ENCODE assay signal across 29 cellular contexts in genomic region chr4:76125816-76126215, GRCh38. TPM values are rescaled to one million over a fixed set of nuclear protein-coding genes. Genes with fewer than 3 reads are reported as not detected.
"Had no signal": no experiment of that assay in that cellular context is flagged by ENCODE, and none has a peak within 500 bp of the region (broad histone marks: within the 10 kb centered on the region; RNA-seq: fewer than 3 reads in every experiment).

No MANE protein-coding gene starts in this region.

- ATAC-seq: activated CD8-positive, alpha-beta memory T cell treated with anti-CD3 and anti-CD28 coated beads, Interleukin-2, amount 10 ng/mL, durations not matched to agents 7 days and 5 days; body of pancreas; Panc1 had no signal

- H3K4me3 Mint-ChIP-seq: activated B cell treated with CpG ODN at 0.5 μM for 24 hours; activated CD4-positive, alpha-beta memory T cell treated with anti-CD3 and anti-CD28 coated beads, Interleukin-2, amount 10 ng/mL, durations not matched to agents 7 days and 5 days; activated CD8-positive, alpha-beta memory T cell treated with anti-CD3 and anti-CD28 coated beads, Interleukin-2, amount 10 ng/mL, durations not matched to agents 7 days and 5 days; activated naive CD4-positive, alpha-beta T cell treated with anti-CD3 and anti-CD28 coated beads, Interleukin-2, amount 50 U/mL, for 24 hours; activated naive CD8-positive, alpha-beta T cell treated with anti-CD3 and anti-CD28 coated beads, Interleukin-2, amount 10 ng/mL, durations not matched to agents 7 days and 5 days; T-helper 1 cell treated with Interleukin-12 subunit alpha and Interleukin-12 subunit beta and Interleukin-4 antibody, amounts not matched to agents 30 μg/mL and 1 μg/mL, for 36 hours; T-helper 2 cell treated with Interferon-gamma antibody and Interleukin-4, amounts not matched to agents 5 μg/mL and 100 μg/mL, for 36 hours had no signal

- DNase-seq: activated B cell treated with CpG ODN at 0.5 μM for 24 hours; activated CD4-positive, alpha-beta memory T cell treated with anti-CD3 and anti-CD28 coated beads, Interleukin-2, amount 10 ng/mL, durations not matched to agents 7 days and 5 days; activated CD4-positive, alpha-beta T cell treated with anti-CD3 and anti-CD28 coated beads for 48 hours; activated CD4-positive, CD25-positive, alpha-beta regulatory T cell treated with anti-CD3 and anti-CD28 coated beads, Interleukin-2, amount 50 U/mL, for 72 hours; activated CD8-positive, alpha-beta memory T cell treated with anti-CD3 and anti-CD28 coated beads for 24 hours; activated CD8-positive, alpha-beta memory T cell treated with anti-CD3 and anti-CD28 coated beads, Interleukin-2, amount 10 ng/mL, durations not matched to agents 7 days and 5 days; activated CD8-positive, alpha-beta memory T cell treated with anti-CD3 and anti-CD28 coated beads, Interleukin-2, amount 50 U/mL, for 48 hours; activated gamma-delta T cell; activated naive CD4-positive, alpha-beta T cell treated with Interleukin-2 at 50 U/mL for 16 hours; activated naive CD8-positive, alpha-beta T cell treated with anti-CD3 and anti-CD28 coated beads, Interleukin-2, amount 10 ng/mL, durations not matched to agents 7 days and 5 days; body of pancreas; NCI-H1105 treated with DMSO at 0.1 percent for 48 hours; NCI-H1436; NCI-H1694; NCI-H1930; NCI-H345; NCI-H524 treated with DMSO at 0.1 percent for 48 hours; SHP77; SJCRH30; SK-N-SH had no signal

- H3K9me3 Mint-ChIP-seq: activated B cell treated with CpG ODN at 0.5 μM for 24 hours; activated naive CD4-positive, alpha-beta T cell treated with anti-CD3 and anti-CD28 coated beads, Interleukin-2, amount 50 U/mL, for 24 hours; activated naive CD8-positive, alpha-beta T cell treated with anti-CD3 and anti-CD28 coated beads, Interleukin-2, amount 10 ng/mL, durations not matched to agents 7 days and 5 days; activated T-helper 2 cell treated with anti-CD3 and anti-CD28 coated beads, Interferon-gamma antibody, Interleukin-2, Interleukin-4, amounts not matched to agents 10 μg/mL and 5 μg/mL and 100 μg/mL, durations not matched to agents 14 hours and 24 hours and 36 hours; T-helper 1 cell treated with Interleukin-12 subunit alpha and Interleukin-12 subunit beta and Interleukin-4 antibody, amounts not matched to agents 30 μg/mL and 1 μg/mL, for 36 hours; T-helper 2 cell treated with Interferon-gamma antibody and Interleukin-4, amounts not matched to agents 5 μg/mL and 100 μg/mL, for 36 hours had no signal

- H3K4me1 Mint-ChIP-seq: activated B cell treated with CpG ODN at 0.5 μM for 24 hours; activated CD4-positive, alpha-beta memory T cell treated with anti-CD3 and anti-CD28 coated beads, Interleukin-2, amount 10 ng/mL, durations not matched to agents 7 days and 5 days; activated CD8-positive, alpha-beta memory T cell treated with anti-CD3 and anti-CD28 coated beads, Interleukin-2, amount 10 ng/mL, durations not matched to agents 7 days and 5 days; activated naive CD8-positive, alpha-beta T cell treated with anti-CD3 and anti-CD28 coated beads, Interleukin-2, amount 10 ng/mL, durations not matched to agents 7 days and 5 days had no signal

- H3K27ac Mint-ChIP-seq: activated B cell treated with CpG ODN at 0.5 μM for 24 hours; activated CD4-positive, alpha-beta memory T cell treated with anti-CD3 and anti-CD28 coated beads, Interleukin-2, amount 10 ng/mL, durations not matched to agents 7 days and 5 days; activated CD8-positive, alpha-beta memory T cell treated with anti-CD3 and anti-CD28 coated beads, Interleukin-2, amount 10 ng/mL, durations not matched to agents 7 days and 5 days; activated naive CD4-positive, alpha-beta T cell treated with anti-CD3 and anti-CD28 coated beads, Interleukin-2, amount 50 U/mL, for 24 hours; activated naive CD8-positive, alpha-beta T cell treated with anti-CD3 and anti-CD28 coated beads, Interleukin-2, amount 10 ng/mL, durations not matched to agents 7 days and 5 days; activated T-helper 2 cell treated with anti-CD3 and anti-CD28 coated beads, Interferon-gamma antibody, Interleukin-2, Interleukin-4, amounts not matched to agents 10 μg/mL and 5 μg/mL and 100 μg/mL, durations not matched to agents 14 hours and 24 hours and 36 hours; T-helper 1 cell treated with Interleukin-12 subunit alpha and Interleukin-12 subunit beta and Interleukin-4 antibody, amounts not matched to agents 30 μg/mL and 1 μg/mL, for 36 hours; T-helper 2 cell treated with Interferon-gamma antibody and Interleukin-4, amounts not matched to agents 5 μg/mL and 100 μg/mL, for 36 hours had no signal

- H3K27me3 Mint-ChIP-seq: activated B cell treated with CpG ODN at 0.5 μM for 24 hours; activated CD4-positive, alpha-beta memory T cell treated with anti-CD3 and anti-CD28 coated beads, Interleukin-2, amount 10 ng/mL, durations not matched to agents 7 days and 5 days; activated CD8-positive, alpha-beta memory T cell treated with anti-CD3 and anti-CD28 coated beads, Interleukin-2, amount 10 ng/mL, durations not matched to agents 7 days and 5 days; activated naive CD4-positive, alpha-beta T cell treated with anti-CD3 and anti-CD28 coated beads, Interleukin-2, amount 50 U/mL, for 24 hours; activated naive CD8-positive, alpha-beta T cell treated with anti-CD3 and anti-CD28 coated beads, Interleukin-2, amount 10 ng/mL, durations not matched to agents 7 days and 5 days had no signal

- H3K27ac ChIP-seq: body of pancreas, breast epithelium, SJCRH30 had no signal

RNA-seq across cellular contexts. Expression of gene ART3, which starts 51.3 kb away (rescaled TPM):
- total RNA-seq: activated B cell treated with CpG ODN at 0.5 μM for 24 hours; activated CD8-positive, alpha-beta memory T cell treated with anti-CD3 and anti-CD28 coated beads, Interleukin-2, amount 10 ng/mL, durations not matched to agents 7 days and 5 days; activated naive CD8-positive, alpha-beta T cell treated with anti-CD3 and anti-CD28 coated beads, Interleukin-2, amount 10 ng/mL, durations not matched to agents 7 days and 5 days; activated T-helper 2 cell treated with anti-CD3 and anti-CD28 coated beads, Interferon-gamma antibody, Interleukin-2, Interleukin-4, amounts not matched to agents 10 μg/mL and 5 μg/mL and 100 μg/mL, durations not matched to agents 14 hours and 24 hours and 36 hours; astrocyte; breast epithelium; MCF 10A; NCI-H460 had no signal
